12 cellular contexts compared by ENCODE assay signal in genomic region chr1:225772848-225773247, GRCh38. TPM values are rescaled to one million over a fixed set of nuclear protein-coding genes. Genes with fewer than 3 reads are reported as not detected.
DNase-seq lines count a peak whose midpoint lies in the region; ATAC-seq and TF ChIP-seq lines count a peak whose summit lies in the region.
"Had no signal": no experiment of that assay in that cellular context is flagged by ENCODE, and none has a peak within 500 bp of the region (broad histone marks: within the 10 kb centered on the region; RNA-seq: fewer than 3 reads in every experiment).

No MANE protein-coding gene starts in this region.

- ATAC-seq in left colon (peak; percentile 33), HG02798 (IDR thresholded peaks at IDR 0.05; ENCODE audit: poor library complexity, unreplicated experiment) (no peak), HG02610 (IDR thresholded peaks at IDR 0.05; ENCODE audit: unreplicated experiment) (no peak)

- DNase-seq in adrenal gland (peak in 5 of 7 donors; percentile 41 to 65 (median 44)), left colon (peak; percentile 34 to 56), sigmoid colon (no peak), nucleus accumbens (lab: John Stamatoyannopoulos, UW) (no peak), AML-193 (lab: John Stamatoyannopoulos, UW) (no peak)
- DNase-seq: activated CD4-positive, CD25-positive, alpha-beta regulatory T cell; effector memory CD4-positive, alpha-beta T cell had no signal

- no peak for TF ChIP-seq CTCF in HEK293 (tag by site-specific recombination; IDR thresholded peaks at IDR 0.05)
- no peak for TF ChIP-seq CTCF in adrenal gland (IDR thresholded peaks at IDR 0.05)
- no peak for TF ChIP-seq CTCF in sigmoid colon (IDR thresholded peaks at IDR 0.05)

- H3K27ac ChIP-seq in HEK293 (ENCODE audit: extremely low read depth, low read depth, low read length): no peak overlapping the region
- H3K27ac ChIP-seq in adrenal gland: peak overlapping the region in 3 of 5 donors; percentile 33 to 65 (median 57)
- H3K27ac ChIP-seq in sigmoid colon: peak overlapping the region; percentile 64 to 92 (median 72)
- H3K27ac ChIP-seq: HL-60 had no signal

- H3K36me3 ChIP-seq in HEK293 (ENCODE audit: control insufficient read depth in 2 of 2, insufficient read depth in 1 of 2, low read length in 2 of 2) (no peaks in the 10 kb centered on the region), adrenal gland (replicated peaks in 1 of 2) (no peaks in the 10 kb centered on the region), sigmoid colon (no peaks in the 10 kb centered on the region)
- H3K36me3 ChIP-seq: BLaER1 treated with 17β-estradiol and CSF1 and Interleukin-3, amounts not matched to agents 10 nM and 100 nM had no signal

- 42 to 59% (median 50%) methylated on average over 4 of the region's 4 CpGs for WGBS in adrenal gland, 4 donors
- 29 to 72% methylated on average over 4 of the region's 4 CpGs for WGBS in sigmoid colon, 2 donors

- no peak for TF ChIP-seq EP300 in sigmoid colon (IDR thresholded peaks at IDR 0.05)

- H3K9me3 ChIP-seq in HEK293 (ENCODE audit: control insufficient read depth, insufficient read depth, low read depth, low read length): no peaks in the 10 kb centered on the region
- no peaks in the 10 kb centered on the region for H3K9me3 ChIP-seq in adrenal gland (replicated peaks in 1 of 3)
- H3K9me3 ChIP-seq in sigmoid colon: no peaks in the 10 kb centered on the region

- TF ChIP-seq POLR2A in adrenal gland (IDR thresholded peaks at IDR 0.05) (peak in 1 of 2 donors; percentile 36), sigmoid colon (IDR thresholded peaks at IDR 0.05) (no peak)

- intact Hi-C loops in adrenal gland (cut with DNase I): loop anchor here (5.0 to 10.0 kb wide), 7 partner anchors 72 to 296 kb away; partner anchors contain the start of gene ENAH (in 1 of the 2)
- intact Hi-C loops in left colon (cut with DNase I, micrococcal nuclease): loop anchor here in 1 of 2 donors (2.0 to 10.0 kb wide), 3 partner anchors 72 to 298 kb away; no protein-coding TSS in a partner anchor
- intact Hi-C loops in sigmoid colon (cut with DNase I): loop anchor here (2.0 to 5.0 kb wide), 2 partner anchors 216 to 298 kb away; no protein-coding TSS in a partner anchor

- CTCF ChIA-PET in HEK293 (lab: Yijun Ruan, JAX): interaction anchor here (0.6 to 25.5 kb wide), 77 partner anchors 8 to 292 kb away, joined by 3 to 567 read pairs (median 5); partner anchors contain the start of genes ENAH and EPHX1

- H3K4me1 ChIP-seq in HEK293 (ENCODE audit: control insufficient read depth, insufficient read depth, low read length): peaks cover 6% of the 10 kb centered on the region; the same call in 1 of the 2 replicates
- peaks cover 5 to 49% of the 10 kb centered on the region in 2 donors for H3K4me1 ChIP-seq in adrenal gland (replicated peaks in 1 of 2)
- H3K4me1 ChIP-seq in sigmoid colon: peaks cover 0 to 71% (median 69%) of the 10 kb centered on the region in 4 donors

- POLR2A ChIA-PET in HEK293 (lab: Yijun Ruan, JAX): interaction anchor here (0.8 to 5.0 kb wide), 11 partner anchors 10 to 292 kb away, joined by 3 to 41 read pairs (median 4); partner anchors contain the start of genes ENAH and EPHX1

- H3K27me3 ChIP-seq in adrenal gland (no peaks in the 10 kb centered on the region), sigmoid colon (no peaks in the 10 kb centered on the region)
- H3K27me3 ChIP-seq: BLaER1 treated with 17β-estradiol and CSF1 and Interleukin-3, amounts not matched to agents 10 nM and 100 nM had no signal

- no peak overlapping the region for H3K4me3 ChIP-seq in HEK293 (ENCODE audit: low read depth, low read length)
- H3K4me3 ChIP-seq in adrenal gland: no peak overlapping the region
- H3K4me3 ChIP-seq in sigmoid colon: no peak overlapping the region
- H3K4me3 ChIP-seq: BLaER1 treated with 17β-estradiol and CSF1 and Interleukin-3, amounts not matched to agents 10 nM and 100 nM had no signal

TF ChIP-seq in HEK293, 187 proteins besides CTCF, POLR2A, EP300 and RAD21:
- TF ChIP-seq ZNF600 (tag by site-specific recombination; IDR thresholded peaks at IDR 0.05) (no peak), TSHZ1 (tag by site-specific recombination; IDR thresholded peaks at IDR 0.05; ENCODE audit: borderline replicate concordance) (no peak), BCL6B (tag by site-specific recombination; IDR thresholded peaks at IDR 0.05) (no peak), ZNF211 (tag by site-specific recombination; IDR thresholded peaks at IDR 0.05; ENCODE audit: low read depth) (no peak), REPIN1 (tag by site-specific recombination; IDR thresholded peaks at IDR 0.05; ENCODE audit: low read depth) (0 out of 2 replicates have a peak, but pooled peaks have one; percentile 34), ZNF175 (tag by site-specific recombination; IDR thresholded peaks at IDR 0.05) (no peak)

RNA-seq across cellular contexts. Expression of gene SRP9, which starts 4.8 kb away (rescaled TPM):
- total RNA-seq in adrenal gland (100 to 1,000 TPM; 197 to 429 (median 293) TPM), left colon (100 to 1,000 TPM; 186 to 202 TPM), sigmoid colon (100 to 1,000 TPM; 148 to 270 (median 220) TPM)
- polyA plus RNA-seq in adrenal gland (100 to 1,000 TPM; 144 to 521 (median 178) TPM), sigmoid colon (100 to 1,000 TPM; 262 to 513 (median 358) TPM)

RNA-seq across cellular contexts. Expression of gene EPHX1, which starts 37.1 kb away (rescaled TPM):
- total RNA-seq in adrenal gland (1,000 to 10,000 TPM; 1,400 to 3,548 (median 1,755) TPM), left colon (10 to 100 TPM; 59.3 to 67.3 TPM), sigmoid colon (10 to 100 TPM; 43.6 to 78.9 (median 67.7) TPM)
- polyA plus RNA-seq in adrenal gland (1,000 to 10,000 TPM in 1 of 3 donors, 100 to 1,000 TPM in 2; 337 to 1,831 (median 896) TPM), sigmoid colon (10 to 100 TPM in 2 of 3 donors, 1 to 10 TPM in 1; 6.9 to 26.6 (median 14.4) TPM)

Comparison
In these comparisons a context has a peak if more than half of its experiments do, and no peak if none do; other contexts are left out.
1. DNase-seq: peak in adrenal gland (5 of 7) and left colon (2 of 2); none in sigmoid colon (single experiment), nucleus accumbens (0 of 56) and AML-193 (0 of 2).
2. RNA of gene EPHX1, which starts 37.1 kb away (total RNA-seq): 1,400 to 3,548 TPM in adrenal gland; 43.6 to 78.9 TPM in sigmoid colon and 59.3 to 67.3 TPM in left colon; every median in the first group is over 10 times any median in the second.